8 cellular contexts compared by ENCODE assay signal in the genomic region with DNA sequence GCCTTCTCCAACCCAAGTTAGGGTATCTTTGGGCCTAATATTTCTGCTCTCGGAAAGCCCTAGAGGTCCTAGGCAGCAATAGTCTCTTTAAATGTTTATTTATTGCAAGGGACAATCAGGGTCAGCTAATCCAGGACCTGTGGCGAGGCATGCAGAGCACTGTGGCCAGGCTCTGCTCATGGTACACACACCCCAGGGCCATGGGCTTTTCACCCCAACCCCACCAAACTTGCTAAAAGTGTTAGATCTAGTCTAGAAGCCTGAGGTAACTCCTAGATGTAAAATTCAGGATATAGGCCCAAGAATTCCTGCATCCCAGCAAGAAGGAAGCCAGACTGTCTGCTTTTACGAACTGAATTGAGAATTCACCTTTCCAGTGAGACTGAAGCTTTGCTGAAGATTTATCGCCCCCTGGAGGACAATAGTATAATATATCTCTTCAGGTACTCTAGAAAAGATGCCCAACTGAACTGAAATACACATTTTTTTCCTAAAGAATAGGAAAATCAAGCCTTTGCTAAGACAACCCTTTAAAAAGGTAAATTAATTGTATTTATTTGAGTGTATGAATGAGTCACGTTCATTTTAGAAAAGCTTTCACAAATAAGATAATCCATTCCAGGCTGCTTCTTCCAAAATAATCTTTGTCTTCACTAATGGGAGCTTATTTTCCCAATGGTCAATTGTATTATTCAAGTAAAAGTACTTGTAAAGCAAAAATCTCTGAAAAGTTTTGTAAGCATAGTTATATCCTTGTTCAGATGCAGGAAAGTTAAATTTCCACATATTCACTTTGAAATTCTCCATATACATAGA.
A peak's percentile ranks its signal among the peaks of the same experiment; 100 is the strongest.
DNase-seq lines count a peak whose midpoint lies in the region; ATAC-seq and TF ChIP-seq lines count a peak whose summit lies in the region.

No MANE protein-coding gene starts in this region.

- peak; percentile 25 for TF ChIP-seq CTCF in lung (IDR thresholded peaks at IDR 0.05; ENCODE audit: control extremely low read depth, extremely low read depth)

- no peak overlapping the region for H3K27ac Mint-ChIP-seq in CD4-positive, alpha-beta memory T cell

- intact Hi-C loops in CD4-positive, alpha-beta memory T cell (cut with micrococcal nuclease), result no loop called here
- intact Hi-C loops in left colon (cut with DNase I, micrococcal nuclease), result loop anchor here in 1 of 2 donors (2.0 kb wide), 1 partner anchor 870 kb away; no protein-coding TSS in a partner anchor

- ATAC-seq in GM18870 (IDR thresholded peaks at IDR 0.05; ENCODE audit: unreplicated experiment), result peak; percentile 83
- ATAC-seq in HG03045 (IDR thresholded peaks at IDR 0.05; ENCODE audit: unreplicated experiment), result peak; percentile 60
- ATAC-seq in lung (ENCODE audit: insufficient read depth, low FRiP score), result no peak
- no peak for ATAC-seq in left colon

- no peaks in the 10 kb centered on the region for H3K36me3 ChIP-seq in CD4-positive, alpha-beta memory T cell (ENCODE audit: insufficient read depth, low read length)
- H3K36me3 ChIP-seq in lung (ENCODE audit: control insufficient read depth in 2 of 2, insufficient read depth in 2 of 2, low read length in 2 of 2), result no peaks in the 10 kb centered on the region

- H3K27ac ChIP-seq in CD4-positive, alpha-beta memory T cell (ENCODE audit: low read depth, low read length), result no peak overlapping the region
- H3K27ac ChIP-seq in lung (ENCODE audit: low read depth in 1 of 2, low read length in 1 of 2), result no peak overlapping the region

- POLR2A ChIA-PET in CD4-positive, alpha-beta memory T cell (lab: Charles Lee; ENCODE audit: partially characterized antibody), result no interaction called here

- H3K4me3 Mint-ChIP-seq in CD4-positive, alpha-beta memory T cell, result no peak overlapping the region

- H3K9me3 ChIP-seq in CD4-positive, alpha-beta memory T cell (ENCODE audit: control insufficient read depth in 1 of 2, low read length in 2 of 2), result no peaks in the 10 kb centered on the region
- H3K9me3 ChIP-seq in lung (ENCODE audit: control insufficient read depth in 2 of 2, insufficient read depth in 1 of 2, low read length in 1 of 2), result peaks cover 0 to 2% of the 10 kb centered on the region in 2 donors

- H3K27me3 ChIP-seq in CD4-positive, alpha-beta memory T cell (ENCODE audit: insufficient read depth, low read length), result no peaks in the 10 kb centered on the region
- no peaks in the 10 kb centered on the region for H3K27me3 ChIP-seq in lung (ENCODE audit: control insufficient read depth, insufficient read depth)

- H3K27me3 Mint-ChIP-seq in CD4-positive, alpha-beta memory T cell, result peaks cover 0 to 2% of the 10 kb centered on the region in 2 donors

- peak; percentile 16 to 33 (median 21) for DNase-seq in CD4-positive, alpha-beta memory T cell
- DNase-seq in NCI-H446 treated with DMSO at 0.1 percent for 48 hours (lab: John Stamatoyannopoulos, UW), result peak; percentile 3
- DNase-seq in cerebellar cortex (ENCODE audit: low spot score), result peak; percentile 89
- DNase-seq in lung (ENCODE audit: low spot score), result no peak
- DNase-seq in left colon, result no peak
- no peak for DNase-seq in COLO668 (lab: John Stamatoyannopoulos, UW; ENCODE audit: unreplicated experiment)

- H3K4me3 ChIP-seq in CD4-positive, alpha-beta memory T cell (ENCODE audit: low read length in 2 of 2), result no peak overlapping the region
- no peak overlapping the region for H3K4me3 ChIP-seq in lung

- H3K4me1 Mint-ChIP-seq in CD4-positive, alpha-beta memory T cell, result no peaks in the 10 kb centered on the region

- peaks cover 0 to 4% (median 0%) of the 10 kb centered on the region in 8 donors for H3K9me3 Mint-ChIP-seq in CD4-positive, alpha-beta memory T cell

- no peaks in the 10 kb centered on the region for H3K36me3 Mint-ChIP-seq in CD4-positive, alpha-beta memory T cell

- H3K4me1 ChIP-seq in CD4-positive, alpha-beta memory T cell (ENCODE audit: insufficient read depth, low read length), result no peaks in the 10 kb centered on the region
- H3K4me1 ChIP-seq in lung (ENCODE audit: control insufficient read depth in 2 of 2, insufficient read depth in 2 of 2, low read length in 2 of 2), result no peaks in the 10 kb centered on the region

- CTCF ChIA-PET in CD4-positive, alpha-beta memory T cell (lab: Charles Lee; ENCODE audit: partially characterized antibody), result interaction anchor here (0.8 to 1.5 kb wide), 4 partner anchors 9 to 1064 kb away, joined by 3 to 8 read pairs (median 4); no protein-coding TSS in a partner anchor

- 41 to 42% methylated on average over 5 of the region's 5 CpGs for WGBS in lung, 2 donors

Comparison
In these comparisons a context has a peak if more than half of its experiments do, and no peak if none do; other contexts are left out.
1. DNase-seq: peak in CD4-positive, alpha-beta memory T cell (5 of 5), NCI-H446 treated with DMSO at 0.1 percent for 48 hours (single experiment) and cerebellar cortex (single experiment); none in lung (single experiment), left colon (0 of 2) and COLO668 (single experiment).
2. ATAC-seq: peak in GM18870 (single experiment) and HG03045 (single experiment); none in lung (single experiment) and left colon (single experiment).